In genomic region chr4:14636563-14636962, GRCh38 we compare ENCODE assay signal across 22 cellular contexts.
"Had no signal": no experiment of that assay in that cellular context is flagged by ENCODE, and none has a peak within 500 bp of the region (broad histone marks: within the 10 kb centered on the region; RNA-seq: fewer than 3 reads in every experiment).

No MANE protein-coding gene starts in this region.

- H3K4me1 ChIP-seq: esophagus squamous epithelium, heart left ventricle, lower lobe of right lung, sigmoid colon, tibial artery, upper lobe of left lung, uterus had no signal

- H3K27ac Mint-ChIP-seq: dendritic cell treated with granulocyte-macrophage colony-stimulating factor and Interleukin-4, amounts not matched to agents 40 ng/mL and 50 ng/mL, for 4 days; memory B cell; mesothelial cell of epicardium; natural killer cell; stimulated activated naive CD8-positive, alpha-beta T cell treated with anti-CD3 and anti-CD28 coated beads, Interleukin-15, Interleukin-2, amounts not matched to agents 100 ng/mL and 50 ng/mL, for 24 hours had no signal

- H3K36me3 Mint-ChIP-seq: mesothelial cell of epicardium had no signal

- ATAC-seq: heart left ventricle, left lobe of liver, lower lobe of right lung, natural killer cell had no signal

- H3K9me3 ChIP-seq: tibial artery, upper lobe of left lung, uterus had no signal

- H3K27me3 ChIP-seq: esophagus squamous epithelium, heart left ventricle, sigmoid colon, tibial artery, upper lobe of left lung, uterus had no signal

- H3K4me1 Mint-ChIP-seq: memory B cell, mesothelial cell of epicardium, neural crest cell had no signal

- H3K36me3 ChIP-seq: esophagus squamous epithelium, heart left ventricle, lower lobe of right lung, sigmoid colon, tibial artery, upper lobe of left lung, uterus had no signal

- H3K4me3 ChIP-seq: esophagus squamous epithelium, heart left ventricle, lower lobe of right lung, sigmoid colon, tibial artery, upper lobe of left lung, uterus had no signal

- H3K4me3 Mint-ChIP-seq: dendritic cell treated with granulocyte-macrophage colony-stimulating factor and Interleukin-4, amounts not matched to agents 40 ng/mL and 50 ng/mL, for 4 days; memory B cell; mesothelial cell of epicardium; natural killer cell; neural crest cell; stimulated activated naive CD8-positive, alpha-beta T cell treated with anti-CD3 and anti-CD28 coated beads, Interleukin-15, Interleukin-2, amounts not matched to agents 100 ng/mL and 50 ng/mL, for 24 hours had no signal

- H3K9me3 Mint-ChIP-seq: dendritic cell treated with granulocyte-macrophage colony-stimulating factor and Interleukin-4, amounts not matched to agents 40 ng/mL and 50 ng/mL, for 4 days had no signal

- DNase-seq: esophagus squamous epithelium; heart left ventricle; hippocampal formation; kidney glomerular epithelial cell; lower lobe of right lung; natural killer cell; posterior cingulate gyrus; sigmoid colon; small intestine; stimulated activated CD4-positive, alpha-beta T cell treated with anti-CD3 and anti-CD28 coated beads, Interleukin-12 subunit alpha, Interleukin-12 subunit beta, amount 100 ng/mL, for 4 hours; tibial artery; upper lobe of left lung; uterus had no signal

- H3K27me3 Mint-ChIP-seq: dendritic cell treated with granulocyte-macrophage colony-stimulating factor and Interleukin-4, amounts not matched to agents 40 ng/mL and 50 ng/mL, for 4 days had no signal

- H3K27ac ChIP-seq: esophagus squamous epithelium, heart left ventricle, lower lobe of right lung, sigmoid colon, tibial artery, upper lobe of left lung, uterus had no signal

- FAIRE-seq: colon, frontal cortex, islet of Langerhans, small intestine had no signal
